In genomic region chr18:58581265-58581664, GRCh38 we compare ENCODE assay signal across 13 cellular contexts. TPM values are rescaled to one million over a fixed set of nuclear protein-coding genes. Genes with fewer than 3 reads are reported as not detected.
DNase-seq lines count a peak whose midpoint lies in the region; ATAC-seq and TF ChIP-seq lines count a peak whose summit lies in the region.
"Had no signal": no experiment of that assay in that cellular context is flagged by ENCODE, and none has a peak within 500 bp of the region (broad histone marks: within the 10 kb centered on the region; RNA-seq: fewer than 3 reads in every experiment).

No MANE protein-coding gene starts in this region.

- POLR2A ChIA-PET in WTC11 (lab: Charles Lee), result no interaction called here

- H4K20me1 ChIP-seq in hepatocyte (ENCODE audit: insufficient read depth, poor library complexity, severe bottlenecking), result no peaks in the 10 kb centered on the region

- H3K4me3 ChIP-seq in right cardiac atrium (ENCODE audit: low read length) (no peak overlapping the region), hepatocyte (no peak overlapping the region)
- H3K4me3 ChIP-seq: ovary, upper lobe of right lung had no signal

- DNase-seq in right cardiac atrium (no peak), Right ventricle myocardium inferior (ENCODE audit: missing footprints) (no peak), WTC11 (ENCODE audit: low spot score) (peak; percentile 36), hepatic stellate cell (ENCODE audit: low spot score) (peak; percentile 42), hepatocyte (ENCODE audit: low spot score) (no peak), hippocampal formation (lab: John Stamatoyannopoulos, UW) (no peak), NCI-H1092 treated with DMSO at 0.1 percent for 48 hours (lab: John Stamatoyannopoulos, UW) (no peak)
- no peak for DNase-seq in activated CD8-positive, alpha-beta memory T cell treated with anti-CD3 and anti-CD28 coated beads, Interleukin-2, amount 50 U/mL, for 4 hours
- DNase-seq: activated T-cell treated with anti-CD3 and anti-CD28 coated beads, Interleukin-2, amount 50 U/mL, for 72 hours; ovary; upper lobe of right lung had no signal

- 55% methylated on average over 5 of the region's 5 CpGs for WGBS in right cardiac atrium
- 38% methylated on average over 5 of the region's 5 CpGs for WGBS in hepatocyte (ENCODE audit: low lambda C conversion rate, missing lambda C conversion rate)

- H3K4me1 ChIP-seq in right cardiac atrium (ENCODE audit: control insufficient read depth, insufficient read depth, low read length), result peaks cover 4% of the 10 kb centered on the region
- H3K4me1 ChIP-seq in hepatocyte (ENCODE audit: insufficient read depth), result peaks cover 12% of the 10 kb centered on the region
- H3K4me1 ChIP-seq: upper lobe of right lung had no signal

- H3K27ac ChIP-seq in right cardiac atrium (ENCODE audit: low read length) (no peak overlapping the region), hepatocyte (no peak overlapping the region)
- H3K27ac ChIP-seq: ovary, upper lobe of right lung had no signal

- H3K4me3 Mint-ChIP-seq in WTC11, result no peak overlapping the region
- H3K4me3 Mint-ChIP-seq: activated T-cell treated with anti-CD3 and anti-CD28 coated beads, Interleukin-2, amount 50 U/mL, for 72 hours; dendritic cell treated with granulocyte-macrophage colony-stimulating factor and Interleukin-4, amounts not matched to agents 40 ng/mL and 50 ng/mL, for 4 days had no signal

- H3K27me3 Mint-ChIP-seq in WTC11 (ENCODE audit: low read depth), result no peaks in the 10 kb centered on the region; the same call in 1 of the 2 replicates

- H3K9me2 ChIP-seq in hepatocyte (replicated peaks; ENCODE audit: insufficient read depth), result no peaks in the 10 kb centered on the region

- TF ChIP-seq CTCF in WTC11 (IDR thresholded peaks at IDR 0.05), result no peak
- TF ChIP-seq CTCF in hepatocyte (IDR thresholded peaks at IDR 0.05; ENCODE audit: poor library complexity), result no peak

- ATAC-seq in right cardiac atrium (peak; percentile 28 to 31), Right ventricle myocardium inferior (no peak), WTC11 (peak; percentile 44)
- ATAC-seq: activated T-cell treated with anti-CD3 and anti-CD28 coated beads, Interleukin-2, amount 50 U/mL, for 72 hours; upper lobe of right lung had no signal

- H3K4me2 ChIP-seq in hepatocyte, result no peak overlapping the region

- no peak overlapping the region for H2AFZ ChIP-seq in hepatocyte

- CTCF ChIA-PET in WTC11 (lab: Charles Lee), result interaction anchor here (1.3 kb wide), 2 partner anchors 39 to 183 kb away, joined by 3 to 5 read pairs; no protein-coding TSS in a partner anchor

- H3K27me3 ChIP-seq in right cardiac atrium (ENCODE audit: control insufficient read depth, insufficient read depth) (no peaks in the 10 kb centered on the region), hepatocyte (no peaks in the 10 kb centered on the region)
- H3K27me3 ChIP-seq: ovary, upper lobe of right lung had no signal

- H3K79me2 ChIP-seq in hepatocyte, result no peaks in the 10 kb centered on the region

- peaks cover 2% of the 10 kb centered on the region for H3K9me3 Mint-ChIP-seq in WTC11
- H3K9me3 Mint-ChIP-seq: dendritic cell treated with granulocyte-macrophage colony-stimulating factor and Interleukin-4, amounts not matched to agents 40 ng/mL and 50 ng/mL, for 4 days had no signal

- intact Hi-C loops in right cardiac atrium (cut with DNase I), result no loop called here
- intact Hi-C loops in Right ventricle myocardium inferior (cut with DNase I), result no loop called here

- H3K27ac Mint-ChIP-seq in WTC11, result peak overlapping the region; percentile 37; the same call in 1 of the 2 replicates
- H3K27ac Mint-ChIP-seq: activated T-cell treated with anti-CD3 and anti-CD28 coated beads, Interleukin-2, amount 50 U/mL, for 72 hours; dendritic cell treated with granulocyte-macrophage colony-stimulating factor and Interleukin-4, amounts not matched to agents 40 ng/mL and 50 ng/mL, for 4 days had no signal

- H3K9me3 ChIP-seq in right cardiac atrium (ENCODE audit: control insufficient read depth, low read length) (no peaks in the 10 kb centered on the region), hepatocyte (ENCODE audit: low read depth) (no peaks in the 10 kb centered on the region)
- H3K9me3 ChIP-seq: ovary, upper lobe of right lung had no signal

- no peaks in the 10 kb centered on the region for H3K36me3 ChIP-seq in hepatocyte (replicated peaks; ENCODE audit: insufficient read depth, low read depth)
- H3K36me3 ChIP-seq: ovary, upper lobe of right lung had no signal

- peaks cover 2% of the 10 kb centered on the region for H3K36me3 Mint-ChIP-seq in WTC11

- H3K4me1 Mint-ChIP-seq in WTC11, result peaks cover 63% of the 10 kb centered on the region

TF ChIP-seq in WTC11, 78 proteins besides CTCF, POLR2A, EP300 and RAD21:
- TF ChIP-seq SP1 (CRISPR knock-in tag; conservative IDR thresholded peaks at IDR 0.05) (no peak), ATF6 (CRISPR knock-in tag; IDR thresholded peaks at IDR 0.05) (no peak), ZNF281 (CRISPR knock-in tag; IDR thresholded peaks at IDR 0.05) (no peak), PRDM15 (CRISPR knock-in tag; IDR thresholded peaks at IDR 0.05) (no peak), ZNF423 (CRISPR knock-in tag; IDR thresholded peaks at IDR 0.05) (no peak), MAX (CRISPR knock-in tag; IDR thresholded peaks at IDR 0.05) (no peak), GABPB1 (CRISPR knock-in tag; IDR thresholded peaks at IDR 0.05) (no peak), ZNF396 (CRISPR knock-in tag; IDR thresholded peaks at IDR 0.05; ENCODE audit: borderline replicate concordance) (no peak), IRF2 (CRISPR knock-in tag; IDR thresholded peaks at IDR 0.05; ENCODE audit: borderline replicate concordance, low read depth) (no peak)
TF ChIP-seq in WTC11: peak in this region for 0.

RNA-seq across cellular contexts. Expression of gene ALPK2, which starts 47.6 kb away (rescaled TPM):
- total RNA-seq in right cardiac atrium (100 to 1,000 TPM; 145 to 271 (median 232) TPM), Right ventricle myocardium inferior (243 TPM), WTC11 (2021) (0.07 to 0.18 TPM (median 0.07 TPM) in 3 replicates), hepatocyte (22.8 and 25.0 TPM in 2 replicates)
- polyA plus RNA-seq in right cardiac atrium (48.0 TPM), hepatocyte (13.6 and 18.5 TPM in 2 replicates)
- total RNA-seq: T-helper 2 cell treated with Interferon-gamma antibody and Interleukin-4, amounts not matched to agents 100 ng/mL and 5 ng/mL, for 36 hours had no signal

Comparison
In these comparisons a context has a peak if more than half of its experiments do, and no peak if none do; other contexts are left out.
1. DNase-seq: peak in WTC11 (single experiment) and hepatic stellate cell (single experiment); none in right cardiac atrium (0 of 3), Right ventricle myocardium inferior (single experiment), hepatocyte (single experiment), hippocampal formation (0 of 2), NCI-H1092 treated with DMSO at 0.1 percent for 48 hours (single experiment) and activated CD8-positive, alpha-beta memory T cell treated with anti-CD3 and anti-CD28 coated beads, Interleukin-2, amount 50 U/mL, for 4 hours (single experiment).
2. RNA of gene ALPK2, which starts 47.6 kb away (total RNA-seq): 243 TPM in Right ventricle myocardium inferior (single experiment), 145 to 271 TPM in right cardiac atrium and 22.8 to 25.0 TPM in hepatocyte; 0.07 to 0.18 TPM in WTC11; every median in the first group is over 10 times any median in the second.